ENCODE assay signal across 8 cellular contexts in genomic region chr2:236569593-236569973, GRCh38. TPM values are rescaled to one million over a fixed set of nuclear protein-coding genes. Genes with fewer than 3 reads are reported as not detected.
DNase-seq lines count a peak whose midpoint lies in the region; ATAC-seq and TF ChIP-seq lines count a peak whose summit lies in the region.

Gene ACKR3, plus strand, starts transcription at chr2:236569825. Its CDS starts 10,641 bp downstream, at chr2:236580466.

- TF ChIP-seq CTCF in MM.1S (IDR thresholded peaks at IDR 0.05; ENCODE audit: low read length) (peak; percentile 44), body of pancreas (IDR thresholded peaks at IDR 0.05) (peak in 6 of 7 experiments; percentile 10 to 75 (median 60))

- peaks cover 3% of the 10 kb centered on the region; the same call in 1 of the 2 replicates for H3F3A ChIP-seq in MM.1S (ENCODE audit: insufficient read depth, low read length)

- 0 to 1% methylated on average over 9 of the region's 9 CpGs for WGBS in body of pancreas, 2 donors

- H3K36me3 ChIP-seq in H7 (replicated peaks; ENCODE audit: control insufficient read depth, insufficient read depth, low read length) (no peaks in the 10 kb centered on the region), MM.1S (replicated peaks; ENCODE audit: insufficient read depth, low read length) (no peaks in the 10 kb centered on the region), body of pancreas (replicated peaks in 1 of 2; ENCODE audit: insufficient read depth in 1 of 2, low read depth in 2 of 2) (no peaks in the 10 kb centered on the region), iPS-20b (ENCODE audit: insufficient read depth, low read depth, low read length) (no peaks in the 10 kb centered on the region), skeletal muscle tissue (ENCODE audit: control insufficient read depth in 3 of 3, insufficient read depth in 3 of 3, low read length in 3 of 3) (peaks cover 0 to 11% (median 4%) of the 10 kb centered on the region in 3 donors)

- no peaks in the 10 kb centered on the region for H4K20me1 ChIP-seq in MM.1S (ENCODE audit: insufficient read depth, low read length)

- H3K9me2 ChIP-seq in MM.1S (replicated peaks; ENCODE audit: insufficient read depth, low read length), result no peaks in the 10 kb centered on the region

- no peaks in the 10 kb centered on the region for H3K79me2 ChIP-seq in MM.1S (ENCODE audit: low read length)

- H2AFZ ChIP-seq in MM.1S (ENCODE audit: low read length), result peak within 1 kb of the TSS; percentile 74; the same call in 1 of the 2 replicates

- no peaks in the 10 kb centered on the region for H3K9me3 ChIP-seq in MM.1S (replicated peaks; ENCODE audit: insufficient read depth, low read length)
- H3K9me3 ChIP-seq in T-helper 17 cell (ENCODE audit: control insufficient read depth, low read length, poor library complexity, severe bottlenecking), result no peaks in the 10 kb centered on the region
- H3K9me3 ChIP-seq in body of pancreas, result no peaks in the 10 kb centered on the region
- no peaks in the 10 kb centered on the region for H3K9me3 ChIP-seq in iPS-20b (ENCODE audit: insufficient read depth, low read depth, low read length)
- H3K9me3 ChIP-seq in skeletal muscle tissue (ENCODE audit: control insufficient read depth in 3 of 3, low read length in 3 of 3), result no peaks in the 10 kb centered on the region

- H3K36me3 Mint-ChIP-seq in T-helper 17 cell (ENCODE audit: low read depth), result peaks cover 2% of the 10 kb centered on the region

- DNase-seq in GM04504 (ENCODE audit: low read depth), result peak; percentile 5
- peak; percentile 89 for DNase-seq in H7
- DNase-seq in MM.1S, result peak; percentile 84
- DNase-seq in T-helper 17 cell, result peak; percentile 41 to 60 (median 54)
- peak; percentile 83 to 92 (median 89) for DNase-seq in body of pancreas
- DNase-seq in erythroblast (lab: John Stamatoyannopoulos, UW), result no peak

- no peaks in the 10 kb centered on the region for H3K27me3 Mint-ChIP-seq in T-helper 17 cell

- peak within 1 kb of the TSS; percentile 78 for H3K4me2 ChIP-seq in MM.1S (ENCODE audit: low read depth, low read length)

- no peak within 1 kb of the TSS for H3K9ac ChIP-seq in MM.1S (ENCODE audit: low read length)
- peak within 1 kb of the TSS; percentile 60 for H3K9ac ChIP-seq in iPS-20b (ENCODE audit: low read depth, low read length)
- peak within 1 kb of the TSS; percentile 66 to 88 (median 75) for H3K9ac ChIP-seq in skeletal muscle tissue (ENCODE audit: low read depth in 1 of 3, low read length in 3 of 3)

- TF ChIP-seq POLR2A in body of pancreas (IDR thresholded peaks at IDR 0.05), result peak; percentile 73 to 96 (median 94)
- TF ChIP-seq POLR2A in erythroblast (IDR thresholded peaks at IDR 0.05; ENCODE audit: low read length), result no peak

- H3K4me1 Mint-ChIP-seq in T-helper 17 cell, result peaks cover 28% of the 10 kb centered on the region

- ATAC-seq in T-helper 17 cell (peak; percentile 97), body of pancreas (peak; percentile 77)

- peak within 1 kb of the TSS; percentile 85 for H3K4me3 Mint-ChIP-seq in T-helper 17 cell

- peak within 1 kb of the TSS; percentile 60 for H3K27ac Mint-ChIP-seq in T-helper 17 cell

- intact Hi-C loops in body of pancreas (cut with DNase I), result no loop called here

- peaks cover 15% of the 10 kb centered on the region for H3K27me3 ChIP-seq in H7 (ENCODE audit: control insufficient read depth, insufficient read depth, low read length)
- H3K27me3 ChIP-seq in MM.1S (replicated peaks; ENCODE audit: insufficient read depth, low read length), result no peaks in the 10 kb centered on the region
- no peaks in the 10 kb centered on the region for H3K27me3 ChIP-seq in body of pancreas
- peaks cover 64% of the 10 kb centered on the region for H3K27me3 ChIP-seq in iPS-20b (ENCODE audit: insufficient read depth, low read length)
- H3K27me3 ChIP-seq in skeletal muscle tissue (ENCODE audit: control insufficient read depth in 3 of 3, insufficient read depth in 3 of 3, low read length in 3 of 3), result no peaks in the 10 kb centered on the region

- H3K27ac ChIP-seq in MM.1S (ENCODE audit: low read length), result no peak within 1 kb of the TSS
- peak within 1 kb of the TSS; percentile 62 to 93 (median 86) for H3K27ac ChIP-seq in body of pancreas
- H3K27ac ChIP-seq in iPS-20b (ENCODE audit: low read length), result no peak within 1 kb of the TSS
- peak within 1 kb of the TSS; percentile 79 for H3K27ac ChIP-seq in skeletal muscle tissue (ENCODE audit: low read depth, low read length)

- H3K4me1 ChIP-seq in MM.1S (ENCODE audit: low read length) (peaks cover 19% of the 10 kb centered on the region; the same call in 1 of the 2 replicates), body of pancreas (peaks cover 62% of the 10 kb centered on the region), iPS-20b (ENCODE audit: insufficient read depth, low read length) (peaks cover 50% of the 10 kb centered on the region), skeletal muscle tissue (ENCODE audit: control insufficient read depth in 3 of 3, insufficient read depth in 3 of 3, low read length in 3 of 3) (peaks cover 30 to 43% (median 31%) of the 10 kb centered on the region in 3 donors)

- H3K4me3 ChIP-seq in H7 (ENCODE audit: insufficient read depth, low read depth, low read length) (peak within 1 kb of the TSS; percentile 50; the same call in 1 of the 2 replicates), MM.1S (ENCODE audit: low read length) (peak within 1 kb of the TSS; percentile 46; the same call in 1 of the 2 replicates), body of pancreas (peak within 1 kb of the TSS in 1 of 2 donors; percentile 23), iPS-20b (ENCODE audit: low read length) (peak within 1 kb of the TSS; percentile 67), skeletal muscle tissue (ENCODE audit: low read length in 3 of 3) (peak within 1 kb of the TSS; percentile 76 to 86 (median 79))

RNA-seq across cellular contexts. Expression of gene ACKR3, which starts in this region (rescaled TPM):
- 3.8 and 13.2 TPM in 2 replicates for total RNA-seq in H7 (2014; rRNA removed; shearing (Covaris generic))
- 1 to 10 TPM; 1.3 to 2.3 TPM for total RNA-seq in T-helper 17 cell
- total RNA-seq in body of pancreas, result 10 to 100 TPM; 10.4 to 18.1 TPM
- total RNA-seq in skeletal muscle tissue, result 21.4 TPM

Comparison
In these comparisons a context has a peak if more than half of its experiments do, and no peak if none do; other contexts are left out.
1. DNase-seq: peak in GM04504 (single experiment), H7 (single experiment), MM.1S (single experiment), T-helper 17 cell (3 of 3) and body of pancreas (4 of 4); none in erythroblast (0 of 2).
2. H3K27ac ChIP-seq: peak in body of pancreas (4 of 4) and skeletal muscle tissue (single experiment); none in MM.1S (single experiment) and iPS-20b (single experiment).